9 cellular contexts compared by ENCODE assay signal in genomic region chr9:70868661-70869652, GRCh38.
DNase-seq lines count a peak whose midpoint lies in the region; ATAC-seq and TF ChIP-seq lines count a peak whose summit lies in the region.
"Had no signal": no experiment of that assay in that cellular context is flagged by ENCODE, and none has a peak within 500 bp of the region (broad histone marks: within the 10 kb centered on the region; RNA-seq: fewer than 3 reads in every experiment).

No MANE protein-coding gene starts in this region.

- peak; percentile 76 for ATAC-seq in thoracic aorta (ENCODE audit: insufficient number of reproducible peaks, low FRiP score, low read depth)
- no peak for ATAC-seq in HG03025 (IDR thresholded peaks at IDR 0.05; ENCODE audit: low FRiP score, unreplicated experiment)

- DNase-seq in NCI-H524 treated with DMSO at 0.1 percent for 48 hours (lab: John Stamatoyannopoulos, UW) (peak; percentile 5), endodermal cell (no peak), lung microvascular endothelial cell (ENCODE audit: low read depth in 2 of 2) (peak; percentile 64 to 84), thoracic aorta (ENCODE audit: low spot score) (no peak), GM03348 (ENCODE audit: low spot score) (no peak), NCI-H526 treated with DMSO at 0.1 percent for 48 hours (lab: John Stamatoyannopoulos, UW) (no peak)
- DNase-seq in activated CD4-positive, alpha-beta T cell treated with anti-CD3 and anti-CD28 coated beads, Interleukin-2, amount 50 U/mL, for 4 hours: no peak
- DNase-seq: activated naive CD4-positive, alpha-beta T cell treated with anti-CD3 and anti-CD28 coated beads, Interleukin-2, amount 10 ng/mL, durations not matched to agents 7 days and 5 days had no signal

- H3K4me1 ChIP-seq in endodermal cell (ENCODE audit: control insufficient read depth, insufficient read depth, low read length) (no peaks in the 10 kb centered on the region), thoracic aorta (ENCODE audit: control insufficient read depth in 1 of 2, low read depth in 2 of 2) (peaks cover 4 to 8% of the 10 kb centered on the region in 2 donors)

- no peak for TF ChIP-seq CTCF in endodermal cell (conservative IDR thresholded peaks at IDR 0.05)
- TF ChIP-seq CTCF in thoracic aorta (IDR thresholded peaks at IDR 0.05): no peak

- H3K27ac Mint-ChIP-seq in endodermal cell: peak overlapping the region; percentile 20
- H3K27ac Mint-ChIP-seq: activated naive CD4-positive, alpha-beta T cell treated with anti-CD3 and anti-CD28 coated beads, Interleukin-2, amount 10 ng/mL, durations not matched to agents 7 days and 5 days had no signal

- H3K36me3 ChIP-seq in endodermal cell (ENCODE audit: control insufficient read depth, insufficient read depth, low read length): no peaks in the 10 kb centered on the region
- no peaks in the 10 kb centered on the region for H3K36me3 ChIP-seq in thoracic aorta

- peaks cover 10% of the 10 kb centered on the region for H3K4me1 Mint-ChIP-seq in endodermal cell
- H3K4me1 Mint-ChIP-seq: activated naive CD4-positive, alpha-beta T cell treated with anti-CD3 and anti-CD28 coated beads, Interleukin-2, amount 10 ng/mL, durations not matched to agents 7 days and 5 days had no signal

- WGBS in endodermal cell (ENCODE audit: insufficient coverage in 1 of 2, insufficient read length in 1 of 2), 2 experiments: 89 to 96% methylated on average over 10 to 15 of the region's 15 CpGs

- H3K27ac ChIP-seq in endodermal cell (ENCODE audit: low read depth, low read length) (no peak overlapping the region), thoracic aorta (peak overlapping the region; percentile 49 to 64)

- H3K9me3 ChIP-seq in endodermal cell (ENCODE audit: control insufficient read depth, low read length): no peaks in the 10 kb centered on the region
- no peaks in the 10 kb centered on the region for H3K9me3 ChIP-seq in thoracic aorta

- H3K9me3 Mint-ChIP-seq in endodermal cell: no peaks in the 10 kb centered on the region
- H3K9me3 Mint-ChIP-seq: activated naive CD4-positive, alpha-beta T cell treated with anti-CD3 and anti-CD28 coated beads, Interleukin-2, amount 10 ng/mL, durations not matched to agents 7 days and 5 days had no signal

- H3K4me3 ChIP-seq in endodermal cell (ENCODE audit: low read length): no peak overlapping the region
- H3K4me3 ChIP-seq in thoracic aorta: peak overlapping the region; percentile 75

- no peak overlapping the region for H3K9ac ChIP-seq in endodermal cell (ENCODE audit: extremely low read depth, low read length, poor library complexity, severe bottlenecking)

- H3K27me3 ChIP-seq in endodermal cell (ENCODE audit: control insufficient read depth, insufficient read depth, low read length, poor library complexity, severe bottlenecking) (peaks cover 8% of the 10 kb centered on the region), thoracic aorta (replicated peaks; ENCODE audit: insufficient read depth) (no peaks in the 10 kb centered on the region)

- peak overlapping the region; percentile 37 for H3K4me3 Mint-ChIP-seq in endodermal cell
- H3K4me3 Mint-ChIP-seq: activated naive CD4-positive, alpha-beta T cell treated with anti-CD3 and anti-CD28 coated beads, Interleukin-2, amount 10 ng/mL, durations not matched to agents 7 days and 5 days had no signal

- H3K36me3 Mint-ChIP-seq in endodermal cell (ENCODE audit: low read depth): no peaks in the 10 kb centered on the region
- H3K36me3 Mint-ChIP-seq: activated naive CD4-positive, alpha-beta T cell treated with anti-CD3 and anti-CD28 coated beads, Interleukin-2, amount 10 ng/mL, durations not matched to agents 7 days and 5 days had no signal

- H3K27me3 Mint-ChIP-seq in endodermal cell (ENCODE audit: insufficient read depth): no peaks in the 10 kb centered on the region
- H3K27me3 Mint-ChIP-seq: activated naive CD4-positive, alpha-beta T cell treated with anti-CD3 and anti-CD28 coated beads, Interleukin-2, amount 10 ng/mL, durations not matched to agents 7 days and 5 days had no signal

Comparison
In these comparisons a context has a peak if more than half of its experiments do, and no peak if none do; other contexts are left out.
1. DNase-seq: peak in NCI-H524 treated with DMSO at 0.1 percent for 48 hours (single experiment) and lung microvascular endothelial cell (2 of 2); none in endodermal cell (single experiment), thoracic aorta (single experiment), GM03348 (single experiment), activated CD4-positive, alpha-beta T cell treated with anti-CD3 and anti-CD28 coated beads, Interleukin-2, amount 50 U/mL, for 4 hours (0 of 2) and NCI-H526 treated with DMSO at 0.1 percent for 48 hours (single experiment).